ENCODE assay signal across 34 cellular contexts in genomic region chr10:125216309-125216708, GRCh38.
"Had no signal": no experiment of that assay in that cellular context is flagged by ENCODE, and none has a peak within 500 bp of the region (broad histone marks: within the 10 kb centered on the region; RNA-seq: fewer than 3 reads in every experiment).

No MANE protein-coding gene starts in this region.

- H3K4me3 ChIP-seq: MG63 had no signal

- H3K27ac ChIP-seq: KMS-11 had no signal

- H3K9me3 ChIP-seq: MG63 had no signal

- H3K27me3 ChIP-seq: MG63 had no signal

- H3K4me2 ChIP-seq: KMS-11 had no signal

- DNase-seq: Karpas-422, Kasumi-1, KG1, MG63, MM.1S, MV-4-11, NCI-H1048, NCI-H1092, NCI-H1092 treated with DMSO at 0.1 percent for 48 hours, NCI-H1105, NCI-H1105 treated with DMSO at 0.1 percent for 48 hours, NCI-H1417 treated with DMSO at 0.1 percent for 48 hours, NCI-H1436, NCI-H1436 treated with DMSO at 0.1 percent for 48 hours, NCI-H146, NCI-H1694, NCI-H1694 treated with DMSO at 0.1 percent for 48 hours, NCI-H187, NCI-H187 treated with DMSO at 0.1 percent for 48 hours, NCI-H1930, NCI-H2029, NCI-H2029 treated with DMSO at 0.1 percent for 48 hours, NCI-H2081, NCI-H2081 treated with DMSO at 0.1 percent for 48 hours, NCI-H2107, NCI-H2171, NCI-H2171 treated with DMSO at 0.1 percent for 48 hours, NCI-H2227 treated with DMSO at 0.1 percent for 48 hours, NCI-H226, NCI-H345, NCI-H446, NCI-H446 treated with DMSO at 0.1 percent for 48 hours, NCI-H510A had no signal

- H3K9ac ChIP-seq: KMS-11 had no signal

- H3K36me3 ChIP-seq: MG63 had no signal
